14 cellular contexts compared by ENCODE assay signal in genomic region chr5:118675247-118675646, GRCh38.
DNase-seq lines count a peak whose midpoint lies in the region; ATAC-seq and TF ChIP-seq lines count a peak whose summit lies in the region.
"Had no signal": no experiment of that assay in that cellular context is flagged by ENCODE, and none has a peak within 500 bp of the region (broad histone marks: within the 10 kb centered on the region; RNA-seq: fewer than 3 reads in every experiment).

No MANE protein-coding gene starts in this region.

- H4K20me1 ChIP-seq in BLaER1 treated with 17β-estradiol and CSF1 and Interleukin-3, amounts not matched to agents 10 nM and 100 nM: no peaks in the 10 kb centered on the region
- no peaks in the 10 kb centered on the region for H4K20me1 ChIP-seq in GM23338 (replicated peaks; ENCODE audit: insufficient read depth)

- no peak for ATAC-seq in GM23338
- ATAC-seq: HCT116 had no signal

- H2AFZ ChIP-seq in GM23338: peak overlapping the region; percentile 52; the same call in 1 of the 2 replicates

- H3K4me1 Mint-ChIP-seq in GM23338: no peaks in the 10 kb centered on the region; the same call in 1 of the 3 replicates
- H3K4me1 Mint-ChIP-seq: CD14-positive monocyte had no signal

- peaks cover 3% of the 10 kb centered on the region; the same call in 1 of the 2 replicates for H3K9me2 ChIP-seq in GM23338 (ENCODE audit: insufficient read depth)

- H3K4ac ChIP-seq in mesendoderm (ENCODE audit: low read depth, low read length): no peak overlapping the region

- H2BK5ac ChIP-seq in mesendoderm (ENCODE audit: low read length): no peak overlapping the region

- H3K36me3 ChIP-seq in BLaER1 treated with 17β-estradiol and CSF1 and Interleukin-3, amounts not matched to agents 10 nM and 100 nM: no peaks in the 10 kb centered on the region
- H3K36me3 ChIP-seq in GM23338 (ENCODE audit: insufficient read depth) (no peaks in the 10 kb centered on the region), adipocyte (ENCODE audit: control insufficient read depth, insufficient read depth, low read length, severe bottlenecking) (no peaks in the 10 kb centered on the region), mesendoderm (ENCODE audit: control insufficient read depth, insufficient read depth, low read length) (no peaks in the 10 kb centered on the region)

- no peaks in the 10 kb centered on the region for H3F3A ChIP-seq in GM23338 (replicated peaks; ENCODE audit: low read depth)

- H3K27me3 Mint-ChIP-seq in GM23338 (ENCODE audit: insufficient read depth, low read depth, poor library complexity): no peaks in the 10 kb centered on the region
- H3K27me3 Mint-ChIP-seq: CD4-positive, alpha-beta T cell had no signal

- WGBS in mesendoderm (ENCODE audit: extremely low coverage, insufficient coverage, low lambda C conversion rate): no CpG with 5 or more reads among the region's 1 CpG

- H2BK15ac ChIP-seq in mesendoderm (replicated peaks; ENCODE audit: low read depth): no peak overlapping the region

- H3K36me3 Mint-ChIP-seq in GM23338 (ENCODE audit: low read depth): no peaks in the 10 kb centered on the region
- H3K36me3 Mint-ChIP-seq: CD14-positive monocyte had no signal

- H3K56ac ChIP-seq in mesendoderm (ENCODE audit: low read length): no peak overlapping the region

- TF ChIP-seq CTCF in GM23338 (conservative IDR thresholded peaks at IDR 0.05; ENCODE audit: low read depth in 2 of 2): no peak

- no peak overlapping the region for H4K8ac ChIP-seq in mesendoderm (ENCODE audit: low read depth, low read length)

- no peak for DNase-seq in GM23338 (ENCODE audit: low spot score)
- no peak for DNase-seq in adipocyte (ENCODE audit: low read depth)
- DNase-seq in mesendoderm: peak; percentile 1
- no peak for DNase-seq in SHP77 (lab: John Stamatoyannopoulos, UW)
- DNase-seq in NK-92 (lab: John Stamatoyannopoulos, UW; ENCODE audit: unreplicated experiment): no peak
- no peak for DNase-seq in NCI-H526 (lab: John Stamatoyannopoulos, UW)
- DNase-seq: Caco-2; CD4-positive, alpha-beta T cell; DMS153; DND-41; H9 had no signal

- H3K4me1 ChIP-seq in BLaER1 treated with 17β-estradiol and CSF1 and Interleukin-3, amounts not matched to agents 10 nM and 100 nM: peaks cover 0 to 10% (median 4%) of the 10 kb centered on the region in 10 experiments; a peak in 7 of 20 replicates
- H3K4me1 ChIP-seq in GM23338 (ENCODE audit: insufficient read depth) (no peaks in the 10 kb centered on the region), adipocyte (ENCODE audit: control insufficient read depth, insufficient read depth, low read length) (peaks cover 8% of the 10 kb centered on the region), mesendoderm (ENCODE audit: control insufficient read depth, low read depth, low read length) (no peaks in the 10 kb centered on the region)
- H3K4me1 ChIP-seq: Caco-2 had no signal

- H3K27ac Mint-ChIP-seq in GM23338: no peak overlapping the region
- H3K27ac Mint-ChIP-seq: CD14-positive monocyte; CD4-positive, alpha-beta T cell; H9 had no signal

- peak overlapping the region in 6 of 11 experiments; percentile 9 to 45 (median 22); a peak in 7 of 22 replicates for H3K4me2 ChIP-seq in BLaER1 treated with 17β-estradiol and CSF1 and Interleukin-3, amounts not matched to agents 10 nM and 100 nM
- H3K4me2 ChIP-seq in GM23338: no peak overlapping the region
- H3K4me2 ChIP-seq in mesendoderm (ENCODE audit: low read length): no peak overlapping the region

- no peak overlapping the region for H2AK5ac ChIP-seq in mesendoderm (ENCODE audit: low read length)

- no peak overlapping the region for H3K18ac ChIP-seq in mesendoderm (ENCODE audit: low read length)

- no peak overlapping the region for H4K5ac ChIP-seq in mesendoderm (ENCODE audit: low read length)

- no peak overlapping the region for H3K27ac ChIP-seq in BLaER1 treated with 17β-estradiol and CSF1 and Interleukin-3, amounts not matched to agents 10 nM and 100 nM
- H3K27ac ChIP-seq in GM23338 (ENCODE audit: low read depth) (no peak overlapping the region), mesendoderm (ENCODE audit: low read depth, low read length) (no peak overlapping the region)

- H2BK120ac ChIP-seq in mesendoderm (ENCODE audit: low read depth, low read length): no peak overlapping the region

- H3K4me3 Mint-ChIP-seq in GM23338: no peak overlapping the region
- H3K4me3 Mint-ChIP-seq: CD14-positive monocyte; CD4-positive, alpha-beta T cell; H9 had no signal

- H3K79me1 ChIP-seq in mesendoderm (ENCODE audit: low read length): no peaks in the 10 kb centered on the region

- no peak overlapping the region for H3K9ac ChIP-seq in BLaER1 treated with 17β-estradiol and CSF1 and Interleukin-3, amounts not matched to agents 10 nM and 100 nM
- H3K9ac ChIP-seq in adipocyte (ENCODE audit: low read length) (peak overlapping the region; percentile 57), mesendoderm (ENCODE audit: low read length) (no peak overlapping the region)

- no peaks in the 10 kb centered on the region for H3K27me3 ChIP-seq in BLaER1 treated with 17β-estradiol and CSF1 and Interleukin-3, amounts not matched to agents 10 nM and 100 nM
- H3K27me3 ChIP-seq in GM23338 (ENCODE audit: insufficient read depth) (no peaks in the 10 kb centered on the region), adipocyte (replicated peaks; ENCODE audit: control insufficient read depth, insufficient read depth, low read length) (no peaks in the 10 kb centered on the region), mesendoderm (ENCODE audit: insufficient read depth, low read length, poor library complexity) (no peaks in the 10 kb centered on the region)

- peaks cover 4 to 16% (median 11%) of the 10 kb centered on the region in 11 experiments; a peak in 17 of 22 replicates for H3K9me3 ChIP-seq in BLaER1 treated with 17β-estradiol and CSF1 and Interleukin-3, amounts not matched to agents 10 nM and 100 nM (replicated peaks in 1 of 11)
- peaks cover 17% of the 10 kb centered on the region for H3K9me3 ChIP-seq in adipocyte (ENCODE audit: control insufficient read depth, low read length)
- H3K9me3 ChIP-seq: Caco-2 had no signal

- no peaks in the 10 kb centered on the region for H3K9me3 Mint-ChIP-seq in GM23338

- no peaks in the 10 kb centered on the region for H3K79me2 ChIP-seq in GM23338 (replicated peaks; ENCODE audit: insufficient read depth)
- H3K79me2 ChIP-seq in mesendoderm (ENCODE audit: control insufficient read depth, insufficient read depth, low read length): no peaks in the 10 kb centered on the region

- H3K4me3 ChIP-seq in BLaER1 treated with 17β-estradiol and CSF1 and Interleukin-3, amounts not matched to agents 10 nM and 100 nM: no peak overlapping the region
- no peak overlapping the region for H3K4me3 ChIP-seq in GM23338
- peak overlapping the region; percentile 39 for H3K4me3 ChIP-seq in adipocyte (ENCODE audit: low read length)
- no peak overlapping the region for H3K4me3 ChIP-seq in mesendoderm (ENCODE audit: low read length)

- no peak overlapping the region for H3K23ac ChIP-seq in mesendoderm (ENCODE audit: low read length)

TF ChIP-seq in GM23338, 12 proteins besides CTCF, POLR2A, EP300 and RAD21:
- TF ChIP-seq EZH2phosphoT487 (IDR thresholded peaks at IDR 0.05; ENCODE audit: unreplicated experiment) (no peak), NANOG (IDR thresholded peaks at IDR 0.05; ENCODE audit: borderline replicate concordance) (no peak), ZNF331 (CRISPR knock-in tag; IDR thresholded peaks at IDR 0.05; ENCODE audit: low read depth) (no peak), ETS1 (IDR thresholded peaks at IDR 0.05) (no peak), ZNF114 (CRISPR knock-in tag; IDR thresholded peaks at IDR 0.05) (no peak), EZH2 (IDR thresholded peaks at IDR 0.05; ENCODE audit: low read depth, unreplicated experiment) (no peak)

Comparison
In these comparisons a context has a peak if more than half of its experiments do, and no peak if none do; other contexts are left out.
1. H3K4me2 ChIP-seq: peak in BLaER1 treated with 17β-estradiol and CSF1 and Interleukin-3, amounts not matched to agents 10 nM and 100 nM (6 of 11); none in GM23338 (single experiment) and mesendoderm (single experiment).